Comparison of ENCODE assay signal across 8 cellular contexts in genomic region chr16:81451753-81452680, GRCh38. TPM values are rescaled to one million over a fixed set of nuclear protein-coding genes. Genes with fewer than 3 reads are reported as not detected.
DNase-seq lines count a peak whose midpoint lies in the region; ATAC-seq and TF ChIP-seq lines count a peak whose summit lies in the region.

No MANE protein-coding gene starts in this region.

- peak overlapping the region; percentile 28 to 73 (median 56) for H3K27ac ChIP-seq in upper lobe of left lung

- peaks cover 71% of the 10 kb centered on the region for H3K4me1 Mint-ChIP-seq in activated naive CD8-positive, alpha-beta T cell (ENCODE audit: low read depth)
- peaks cover 55% of the 10 kb centered on the region for H3K4me1 Mint-ChIP-seq in memory B cell

- H3K4me3 Mint-ChIP-seq in activated naive CD8-positive, alpha-beta T cell: peak overlapping the region; percentile 72
- H3K4me3 Mint-ChIP-seq in memory B cell: no peak overlapping the region

- no peaks in the 10 kb centered on the region for H3K27me3 ChIP-seq in upper lobe of left lung

- TF ChIP-seq CTCF in upper lobe of left lung (IDR thresholded peaks at IDR 0.05): no peak

- 55 to 60% methylated on average over 20 of the region's 20 CpGs for WGBS in upper lobe of left lung, 2 donors

- TF ChIP-seq EP300 in upper lobe of left lung (IDR thresholded peaks at IDR 0.05): no peak

- peaks cover under 1% of the 10 kb centered on the region for H3K36me3 Mint-ChIP-seq in activated naive CD8-positive, alpha-beta T cell
- peaks cover 10% of the 10 kb centered on the region for H3K36me3 Mint-ChIP-seq in memory B cell

- H3K27ac Mint-ChIP-seq in activated naive CD8-positive, alpha-beta T cell: peak overlapping the region; percentile 89
- H3K27ac Mint-ChIP-seq in memory B cell: peak overlapping the region; percentile 76

- H3K4me1 ChIP-seq in upper lobe of left lung: peaks cover 42 to 84% (median 60%) of the 10 kb centered on the region in 4 donors

- ATAC-seq in memory B cell (ENCODE audit: low read depth): peak; percentile 53
- ATAC-seq in upper lobe of left lung (ENCODE audit: low FRiP score in 2 of 2): peak in 1 of 2 donors; percentile 60
- ATAC-seq in GM21737 (IDR thresholded peaks at IDR 0.05; ENCODE audit: unreplicated experiment): no peak

- no peak overlapping the region for H3K4me3 ChIP-seq in upper lobe of left lung

- H3K9me3 ChIP-seq in upper lobe of left lung: no peaks in the 10 kb centered on the region

- TF ChIP-seq POLR2A in upper lobe of left lung (IDR thresholded peaks at IDR 0.05): no peak

- peaks cover 0 to 7% (median 3%) of the 10 kb centered on the region in 4 donors for H3K36me3 ChIP-seq in upper lobe of left lung

- no peaks in the 10 kb centered on the region for H3K27me3 Mint-ChIP-seq in activated naive CD8-positive, alpha-beta T cell
- H3K27me3 Mint-ChIP-seq in memory B cell: no peaks in the 10 kb centered on the region

- DNase-seq in activated T-cell treated with anti-CD3 and anti-CD28 coated beads, Interleukin-2, amount 50 U/mL, for 1 hour: peak; percentile 46
- DNase-seq in activated T-cell treated with anti-CD3 and anti-CD28 coated beads for 4 hours: no peak
- DNase-seq in memory B cell (ENCODE audit: low spot score in 2 of 2): no peak
- peak in 1 of 2 donors; percentile 63 for DNase-seq in upper lobe of left lung
- DNase-seq in SHP77 treated with DMSO at 0.1 percent for 48 hours (lab: John Stamatoyannopoulos, UW): no peak
- DNase-seq in SW 1271 (lab: John Stamatoyannopoulos, UW): no peak

- H3K9me3 Mint-ChIP-seq in activated naive CD8-positive, alpha-beta T cell (ENCODE audit: low read depth): peaks cover 6% of the 10 kb centered on the region
- peaks cover 2% of the 10 kb centered on the region for H3K9me3 Mint-ChIP-seq in memory B cell

RNA-seq across cellular contexts. Expression of gene CMIP, which starts 7.4 kb away (rescaled TPM):
- total RNA-seq in upper lobe of left lung: 100 to 1,000 TPM in 1 of 6 donors, 10 to 100 TPM in 5; 48.3 to 109 (median 67.6) TPM
